14 cellular contexts compared by ENCODE assay signal in the genomic region with DNA sequence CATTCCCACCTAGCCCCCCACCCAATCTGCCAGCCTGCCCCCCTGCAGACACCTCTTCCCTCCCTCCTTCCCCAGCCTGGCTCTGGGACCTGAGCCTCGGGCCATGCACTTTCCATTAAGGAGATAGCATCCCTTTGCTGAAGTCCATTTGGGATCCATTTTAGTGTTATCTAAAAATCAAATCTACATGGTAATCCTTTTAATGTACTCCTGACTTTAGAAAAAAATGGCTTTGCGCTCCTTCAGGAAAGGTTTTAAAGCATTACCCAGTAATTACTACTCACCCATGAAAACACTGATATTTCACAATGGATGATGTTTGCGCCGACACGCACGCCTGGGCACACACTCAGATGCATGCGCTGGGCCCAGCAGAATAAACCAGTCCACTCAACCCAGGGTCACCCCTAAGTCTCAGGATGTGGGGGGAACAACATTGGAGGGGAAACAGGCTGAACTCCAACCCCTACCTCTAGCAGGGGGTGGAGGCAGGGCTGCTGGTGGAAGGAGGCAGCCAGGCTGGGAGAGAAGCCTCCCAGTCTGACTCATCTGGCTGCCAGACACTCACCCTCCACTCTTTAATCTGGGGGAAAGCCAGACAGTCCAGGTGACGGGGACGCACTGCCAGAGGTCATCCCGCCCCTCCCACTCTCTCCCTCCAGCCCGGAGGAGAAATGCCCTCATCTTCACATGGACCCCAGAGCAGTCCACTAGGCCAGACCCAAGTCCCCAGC. TPM values are rescaled to one million over a fixed set of nuclear protein-coding genes. Genes with fewer than 3 reads are reported as not detected.
DNase-seq lines count a peak whose midpoint lies in the region; ATAC-seq and TF ChIP-seq lines count a peak whose summit lies in the region.
"Had no signal": no experiment of that assay in that cellular context is flagged by ENCODE, and none has a peak within 500 bp of the region (broad histone marks: within the 10 kb centered on the region; RNA-seq: fewer than 3 reads in every experiment).

No MANE protein-coding gene starts in this region.

- H3K4me3 ChIP-seq in right atrium auricular region = no peak overlapping the region
- H3K4me3 ChIP-seq: skin epidermis had no signal

- no peaks in the 10 kb centered on the region for H3K27me3 ChIP-seq in right atrium auricular region

- DNase-seq in Right ventricle myocardium superior = no peak
- DNase-seq in right atrium auricular region (ENCODE audit: low spot score) = no peak
- peak; percentile 83 for DNase-seq in SK-N-DZ (ENCODE audit: low spot score)
- DNase-seq in iPS-NIHi7 (ENCODE audit: extremely low spot score) = peak; percentile 42
- DNase-seq in NK-92 treated with Interleukin-12 subunit alpha and Interleukin-12 subunit beta, amount 100 ng/mL, for 24 hours (lab: John Stamatoyannopoulos, UW) = no peak
- no peak for DNase-seq in NCI-H2029 treated with DMSO at 0.1 percent for 48 hours (lab: John Stamatoyannopoulos, UW)
- no peak for DNase-seq in activated effector memory CD4-positive, alpha-beta T cell treated with Interleukin-2 at 50 U/mL for 16 hours
- DNase-seq: caudate nucleus, NCI-H774, T-helper 9 cell had no signal

- intact Hi-C loops in Right ventricle myocardium superior (cut with DNase I) = no loop called here

- no peak for TF ChIP-seq CTCF in right atrium auricular region (IDR thresholded peaks at IDR 0.05)

- no peaks in the 10 kb centered on the region for H3K9me3 ChIP-seq in right atrium auricular region

- peak; percentile 66 for ATAC-seq in Right ventricle myocardium superior (ENCODE audit: poor library complexity)
- ATAC-seq in HG03469 (IDR thresholded peaks at IDR 0.05; ENCODE audit: unreplicated experiment) = no peak

- H3K36me3 ChIP-seq in right atrium auricular region = no peaks in the 10 kb centered on the region

- no peak overlapping the region for H3K27ac ChIP-seq in right atrium auricular region

- H3K4me1 ChIP-seq in right atrium auricular region = peaks cover 0 to 5% of the 10 kb centered on the region in 2 donors

RNA-seq across cellular contexts. Expression of gene LMO1, which starts 29.8 kb away (rescaled TPM):
- total RNA-seq in Right ventricle myocardium superior (2.3 TPM), right atrium auricular region (not detected)
- 1.7 and 4.4 TPM in 2 replicates for polyA plus RNA-seq in SK-N-DZ (2014; cell fraction: cytosol; rRNA removed)
- 3.3 and 4.2 TPM in 2 replicates for polyA plus RNA-seq in SK-N-DZ (2014; cell fraction: nucleus; rRNA removed)
- total RNA-seq: lung microvascular endothelial cell had no signal
- polyA plus RNA-seq: IgD-negative memory B cell had no signal

Comparison
In these comparisons a context has a peak if more than half of its experiments do, and no peak if none do; other contexts are left out.
1. DNase-seq: peak in SK-N-DZ (single experiment) and iPS-NIHi7 (single experiment); none in Right ventricle myocardium superior (single experiment), right atrium auricular region (single experiment), NK-92 treated with Interleukin-12 subunit alpha and Interleukin-12 subunit beta, amount 100 ng/mL, for 24 hours (single experiment), NCI-H2029 treated with DMSO at 0.1 percent for 48 hours (single experiment) and activated effector memory CD4-positive, alpha-beta T cell treated with Interleukin-2 at 50 U/mL for 16 hours (single experiment).